Comparison of ENCODE assay signal across 11 cellular contexts in genomic region chr22:37641251-37641949, GRCh38. TPM values are rescaled to one million over a fixed set of nuclear protein-coding genes. Genes with fewer than 3 reads are reported as not detected.
DNase-seq lines count a peak whose midpoint lies in the region; ATAC-seq and TF ChIP-seq lines count a peak whose summit lies in the region.
"Had no signal": no experiment of that assay in that cellular context is flagged by ENCODE, and none has a peak within 500 bp of the region (broad histone marks: within the 10 kb centered on the region; RNA-seq: fewer than 3 reads in every experiment).

No MANE protein-coding gene starts in this region.

- H3K27me3 ChIP-seq in lower lobe of right lung (ENCODE audit: low read depth) = no peaks in the 10 kb centered on the region
- H3K27me3 ChIP-seq in transverse colon = no peaks in the 10 kb centered on the region
- peaks cover 0 to 8% (median 0%) of the 10 kb centered on the region in 3 donors for H3K27me3 ChIP-seq in stomach

- in situ Hi-C loops in transverse colon (cut with MboI; ENCODE audit: low pct_ligation_motif_present in 1 of 4, low pct_unique_long_range_greater_than_20kb in 1 of 4, low sequenced_read_pairs in 3 of 4) = loop anchor here in 1 of 4 donors (5.0 kb wide), 1 partner anchor 41 kb away; no protein-coding TSS in a partner anchor

- H3K4me1 ChIP-seq in lower lobe of right lung (peaks cover 60% of the 10 kb centered on the region), transverse colon (peaks cover 41 to 71% (median 65%) of the 10 kb centered on the region in 4 donors), stomach (peaks cover 43 to 70% (median 59%) of the 10 kb centered on the region in 4 donors)

- no peaks in the 10 kb centered on the region for H3K9me3 Mint-ChIP-seq in activated naive CD4-positive, alpha-beta T cell treated with anti-CD3 and anti-CD28 coated beads, Interleukin-2, amount 10 ng/mL, durations not matched to agents 7 days and 5 days
- H3K9me3 Mint-ChIP-seq in activated T-helper 1 cell treated with anti-CD3 and anti-CD28 coated beads, Interleukin-12 subunit alpha, Interleukin-12 subunit beta, Interleukin-2, Interleukin-4 antibody, amounts not matched to agents 30 ng/mL and 10 ng/mL and 1 ng/mL, durations not matched to agents 14 hours and 24 hours and 36 hours = no peaks in the 10 kb centered on the region

- H3K27ac ChIP-seq in lower lobe of right lung (no peak overlapping the region), transverse colon (peak overlapping the region; percentile 89 to 93 (median 92)), stomach (peak overlapping the region in 2 of 5 donors; percentile 84 to 90)
- H3K27ac ChIP-seq: KMS-11 had no signal

- TF ChIP-seq CTCF in lower lobe of right lung (IDR thresholded peaks at IDR 0.05) = no peak
- no peak for TF ChIP-seq CTCF in transverse colon (IDR thresholded peaks at IDR 0.05)
- TF ChIP-seq CTCF in stomach (IDR thresholded peaks at IDR 0.05) = no peak

- H3K36me3 ChIP-seq in lower lobe of right lung = peaks cover 22% of the 10 kb centered on the region
- H3K36me3 ChIP-seq in transverse colon = no peaks in the 10 kb centered on the region
- peaks cover 0 to 49% (median 24%) of the 10 kb centered on the region in 4 donors for H3K36me3 ChIP-seq in stomach

- H3K4me3 ChIP-seq in lower lobe of right lung (peak overlapping the region; percentile 67), transverse colon (peak overlapping the region in 3 of 4 donors; percentile 61 to 77 (median 76)), stomach (peak overlapping the region in 2 of 4 donors; percentile 65 to 75)

- ATAC-seq in lower lobe of right lung (no peak), GM18505 (IDR thresholded peaks at IDR 0.05; ENCODE audit: unreplicated experiment) (no peak)

- peak overlapping the region; percentile 99 for H3K4me3 Mint-ChIP-seq in activated naive CD4-positive, alpha-beta T cell treated with anti-CD3 and anti-CD28 coated beads, Interleukin-2, amount 10 ng/mL, durations not matched to agents 7 days and 5 days
- peak overlapping the region; percentile 58 for H3K4me3 Mint-ChIP-seq in activated T-helper 1 cell treated with anti-CD3 and anti-CD28 coated beads, Interleukin-12 subunit alpha, Interleukin-12 subunit beta, Interleukin-2, Interleukin-4 antibody, amounts not matched to agents 30 ng/mL and 10 ng/mL and 1 ng/mL, durations not matched to agents 14 hours and 24 hours and 36 hours

- CTCF ChIA-PET in activated naive CD4-positive, alpha-beta T cell treated with anti-CD3 and anti-CD28 coated beads, Interleukin-2, amount 10 ng/mL, durations not matched to agents 7 days and 5 days (lab: Charles Lee) = interaction anchor here (0.6 to 28.2 kb wide), 10 partner anchors 9 to 35 kb away, joined by 3 to 506 read pairs (median 10); partner anchors contain the start of genes GGA1, LGALS1, NOL12 and PDXP

- peaks cover 60% of the 10 kb centered on the region for H3K4me1 Mint-ChIP-seq in activated naive CD4-positive, alpha-beta T cell treated with anti-CD3 and anti-CD28 coated beads, Interleukin-2, amount 10 ng/mL, durations not matched to agents 7 days and 5 days
- peaks cover 45% of the 10 kb centered on the region for H3K4me1 Mint-ChIP-seq in activated T-helper 1 cell treated with anti-CD3 and anti-CD28 coated beads, Interleukin-12 subunit alpha, Interleukin-12 subunit beta, Interleukin-2, Interleukin-4 antibody, amounts not matched to agents 30 ng/mL and 10 ng/mL and 1 ng/mL, durations not matched to agents 14 hours and 24 hours and 36 hours (ENCODE audit: low read depth)

- H3K27ac Mint-ChIP-seq in activated naive CD4-positive, alpha-beta T cell treated with anti-CD3 and anti-CD28 coated beads, Interleukin-2, amount 10 ng/mL, durations not matched to agents 7 days and 5 days = peak overlapping the region; percentile 98
- H3K27ac Mint-ChIP-seq in activated T-helper 1 cell treated with anti-CD3 and anti-CD28 coated beads, Interleukin-12 subunit alpha, Interleukin-12 subunit beta, Interleukin-2, Interleukin-4 antibody, amounts not matched to agents 30 ng/mL and 10 ng/mL and 1 ng/mL, durations not matched to agents 14 hours and 24 hours and 36 hours = no peak overlapping the region

- TF ChIP-seq EP300 in transverse colon (IDR thresholded peaks at IDR 0.05; ENCODE audit: low read depth) (no peak), stomach (IDR thresholded peaks at IDR 0.05) (no peak)

- intact Hi-C loops in activated T-helper 1 cell treated with anti-CD3 and anti-CD28 coated beads, Interleukin-12 subunit alpha, Interleukin-12 subunit beta, Interleukin-2, Interleukin-4 antibody, amounts not matched to agents 30 ng/mL and 10 ng/mL and 1 ng/mL, durations not matched to agents 14 hours and 24 hours and 36 hours (cut with micrococcal nuclease) = no loop called here
- intact Hi-C loops in lower lobe of right lung (cut with DNase I) (no loop called here), transverse colon (cut with DNase I; ENCODE audit: low total_unique reads) (loop anchor here (10.0 kb wide), 1 partner anchor 153 kb away; no protein-coding TSS in a partner anchor), stomach (cut with DNase I; ENCODE audit: low total_unique reads) (loop anchor here (5.0 to 10.0 kb wide), 2 partner anchors 41 to 153 kb away; no protein-coding TSS in a partner anchor), posterior vena cava (cut with DNase I) (loop anchor here in 1 of 2 donors (5.0 kb wide), 1 partner anchor 41 kb away; no protein-coding TSS in a partner anchor)

- no peaks in the 10 kb centered on the region for H3K27me3 Mint-ChIP-seq in activated naive CD4-positive, alpha-beta T cell treated with anti-CD3 and anti-CD28 coated beads, Interleukin-2, amount 10 ng/mL, durations not matched to agents 7 days and 5 days
- no peaks in the 10 kb centered on the region for H3K27me3 Mint-ChIP-seq in activated T-helper 1 cell treated with anti-CD3 and anti-CD28 coated beads, Interleukin-12 subunit alpha, Interleukin-12 subunit beta, Interleukin-2, Interleukin-4 antibody, amounts not matched to agents 30 ng/mL and 10 ng/mL and 1 ng/mL, durations not matched to agents 14 hours and 24 hours and 36 hours (ENCODE audit: insufficient read depth)

- TF ChIP-seq POLR2A in transverse colon (IDR thresholded peaks at IDR 0.05) (peak; percentile 49), stomach (IDR thresholded peaks at IDR 0.05) (no peak), GM18505 (IDR thresholded peaks at IDR 0.05; ENCODE audit: borderline replicate concordance, extremely low read depth, insufficient read depth, insufficient read length) (no peak)

- H3K36me3 Mint-ChIP-seq in activated naive CD4-positive, alpha-beta T cell treated with anti-CD3 and anti-CD28 coated beads, Interleukin-2, amount 10 ng/mL, durations not matched to agents 7 days and 5 days = peaks cover 39% of the 10 kb centered on the region
- H3K36me3 Mint-ChIP-seq in activated T-helper 1 cell treated with anti-CD3 and anti-CD28 coated beads, Interleukin-12 subunit alpha, Interleukin-12 subunit beta, Interleukin-2, Interleukin-4 antibody, amounts not matched to agents 30 ng/mL and 10 ng/mL and 1 ng/mL, durations not matched to agents 14 hours and 24 hours and 36 hours (ENCODE audit: low read depth) = peaks cover 23% of the 10 kb centered on the region

- WGBS in transverse colon (ENCODE audit: low coverage in 1 of 2), 2 donors = 50% methylated on average over 13 of the region's 13 CpGs; no CpG with 5 or more reads in 1 of the 2 donors
- 69 to 90% (median 80%) methylated on average over 11 to 13 of the region's 13 CpGs for WGBS in stomach, 5 donors

- H3K9me3 ChIP-seq in lower lobe of right lung (no peaks in the 10 kb centered on the region), transverse colon (no peaks in the 10 kb centered on the region), stomach (no peaks in the 10 kb centered on the region)

- DNase-seq in activated naive CD4-positive, alpha-beta T cell treated with anti-CD3 and anti-CD28 coated beads, Interleukin-2, amount 10 ng/mL, durations not matched to agents 7 days and 5 days = no peak
- no peak for DNase-seq in activated naive CD4-positive, alpha-beta T cell (lab: John Stamatoyannopoulos, UW)
- no peak for DNase-seq in activated T-helper 1 cell treated with anti-CD3 and anti-CD28 coated beads, Interleukin-12 subunit alpha, Interleukin-12 subunit beta, Interleukin-2, Interleukin-4 antibody, amounts not matched to agents 30 ng/mL and 10 ng/mL and 1 ng/mL, durations not matched to agents 14 hours and 24 hours and 36 hours (ENCODE audit: low spot score)
- no peak for DNase-seq in lower lobe of right lung
- DNase-seq in transverse colon = peak; percentile 78
- no peak for DNase-seq in stomach
- no peak for DNase-seq in posterior vena cava (ENCODE audit: low spot score)
- DNase-seq: activated CD4-positive, CD25-positive, alpha-beta regulatory T cell treated with anti-CD3 and anti-CD28 coated beads, Interleukin-2, amount 50 U/mL, for 72 hours; aorta had no signal

RNA-seq across cellular contexts. Expression of gene SH3BP1, which starts 1.9 kb away (rescaled TPM):
- total RNA-seq in activated T-helper 1 cell treated with anti-CD3 and anti-CD28 coated beads, Interleukin-12 subunit alpha, Interleukin-12 subunit beta, Interleukin-2, Interleukin-4 antibody, amounts not matched to agents 30 ng/mL and 10 ng/mL and 1 ng/mL, durations not matched to agents 14 hours and 24 hours and 36 hours = 110 and 116 TPM in 2 replicates
- total RNA-seq in lower lobe of right lung = 34.8 TPM
- total RNA-seq in transverse colon = 100 to 1,000 TPM in 2 of 4 donors, 10 to 100 TPM in 2; 53.1 to 158 (median 84.7) TPM
- total RNA-seq in stomach = 100 to 1,000 TPM in 1 of 5 donors, 10 to 100 TPM in 1, 1 to 10 TPM in 2, not detected in 1; 1.6 to 135 (median 7.3) TPM
- 10 to 100 TPM in 1 of 3 donors, 1 to 10 TPM in 2; 8.7 to 12.8 (median 9.5) TPM for polyA plus RNA-seq in stomach
- 1 to 10 TPM; 7.2 to 7.4 TPM for total RNA-seq in posterior vena cava

RNA-seq across cellular contexts. Expression of gene PDXP, which starts 17.1 kb away (rescaled TPM):
- 47.0 and 50.4 TPM in 2 replicates for total RNA-seq in activated T-helper 1 cell treated with anti-CD3 and anti-CD28 coated beads, Interleukin-12 subunit alpha, Interleukin-12 subunit beta, Interleukin-2, Interleukin-4 antibody, amounts not matched to agents 30 ng/mL and 10 ng/mL and 1 ng/mL, durations not matched to agents 14 hours and 24 hours and 36 hours
- 3.9 TPM for total RNA-seq in lower lobe of right lung
- 100 to 1,000 TPM in 1 of 4 donors, 10 to 100 TPM in 3; 28.9 to 126 (median 50.7) TPM for total RNA-seq in transverse colon
- 10 to 100 TPM in 1 of 5 donors, 1 to 10 TPM in 4; 2.9 to 72.1 (median 5.4) TPM for total RNA-seq in stomach
- polyA plus RNA-seq in stomach = 10 to 100 TPM in 1 of 3 donors, 1 to 10 TPM in 2; 6.4 to 11.8 (median 8.1) TPM
- 1 to 10 TPM; 5.0 to 5.4 TPM for total RNA-seq in posterior vena cava

RNA-seq across cellular contexts. Expression of gene GGA1, which starts 32.8 kb away (rescaled TPM):
- total RNA-seq in activated T-helper 1 cell treated with anti-CD3 and anti-CD28 coated beads, Interleukin-12 subunit alpha, Interleukin-12 subunit beta, Interleukin-2, Interleukin-4 antibody, amounts not matched to agents 30 ng/mL and 10 ng/mL and 1 ng/mL, durations not matched to agents 14 hours and 24 hours and 36 hours = 70.8 and 78.9 TPM in 2 replicates
- total RNA-seq in lower lobe of right lung = 64.8 TPM
- total RNA-seq in transverse colon = 100 to 1,000 TPM in 1 of 4 donors, 10 to 100 TPM in 3; 60.1 to 142 (median 73.8) TPM
- 10 to 100 TPM; 39.5 to 87.9 (median 55.6) TPM for total RNA-seq in stomach
- polyA plus RNA-seq in stomach = 10 to 100 TPM; 30.3 to 43.6 (median 34.1) TPM
- total RNA-seq in posterior vena cava = 10 to 100 TPM; 30.0 to 31.2 TPM

RNA-seq across cellular contexts. Expression of gene LGALS1, which starts 34.0 kb away (rescaled TPM):
- 245 and 254 TPM in 2 replicates for total RNA-seq in activated T-helper 1 cell treated with anti-CD3 and anti-CD28 coated beads, Interleukin-12 subunit alpha, Interleukin-12 subunit beta, Interleukin-2, Interleukin-4 antibody, amounts not matched to agents 30 ng/mL and 10 ng/mL and 1 ng/mL, durations not matched to agents 14 hours and 24 hours and 36 hours
- total RNA-seq in lower lobe of right lung (425 TPM), transverse colon (100 to 1,000 TPM; 196 to 558 (median 224) TPM), stomach (100 to 1,000 TPM; 235 to 490 (median 312) TPM), posterior vena cava (1,000 to 10,000 TPM; 1,140 to 1,213 TPM)
- polyA plus RNA-seq in stomach = 1,000 to 10,000 TPM in 1 of 3 donors, 100 to 1,000 TPM in 2; 596 to 1,435 (median 703) TPM

RNA-seq across cellular contexts. Expression of gene NOL12, which starts 44.7 kb away (rescaled TPM):
- 67.8 and 70.0 TPM in 2 replicates for total RNA-seq in activated T-helper 1 cell treated with anti-CD3 and anti-CD28 coated beads, Interleukin-12 subunit alpha, Interleukin-12 subunit beta, Interleukin-2, Interleukin-4 antibody, amounts not matched to agents 30 ng/mL and 10 ng/mL and 1 ng/mL, durations not matched to agents 14 hours and 24 hours and 36 hours
- 23.0 TPM for total RNA-seq in lower lobe of right lung
- total RNA-seq in transverse colon = 100 to 1,000 TPM in 1 of 4 donors, 10 to 100 TPM in 3; 44.1 to 143 (median 57.2) TPM
- 10 to 100 TPM in 4 of 5 donors, 1 to 10 TPM in 1; 9.3 to 64.6 (median 41.5) TPM for total RNA-seq in stomach
- polyA plus RNA-seq in stomach = 10 to 100 TPM; 26.6 to 35.4 (median 35.2) TPM
- 10 to 100 TPM; 12.0 to 13.8 TPM for total RNA-seq in posterior vena cava

Comparison
In these comparisons a context has a peak if more than half of its experiments do, and no peak if none do; other contexts are left out.
1. intact Hi-C loops: an anchor here in transverse colon (10.0 kb wide) and stomach (5.0 to 10.0 kb wide); none called in activated T-helper 1 cell treated with anti-CD3 and anti-CD28 coated beads, Interleukin-12 subunit alpha, Interleukin-12 subunit beta, Interleukin-2, Interleukin-4 antibody, amounts not matched to agents 30 ng/mL and 10 ng/mL and 1 ng/mL, durations not matched to agents 14 hours and 24 hours and 36 hours and lower lobe of right lung.